11 cellular contexts compared by ENCODE assay signal in genomic region chr2:41966920-41967319, GRCh38.
DNase-seq lines count a peak whose midpoint lies in the region; TF ChIP-seq lines count a peak whose summit lies in the region.
"Had no signal": no experiment of that assay in that cellular context is flagged by ENCODE, and none has a peak within 500 bp of the region (broad histone marks: within the 10 kb centered on the region; RNA-seq: fewer than 3 reads in every experiment).

No MANE protein-coding gene starts in this region.

- H3K4me2 ChIP-seq in hepatocyte, result no peak overlapping the region

- no peaks in the 10 kb centered on the region for H4K20me1 ChIP-seq in hepatocyte (ENCODE audit: insufficient read depth, poor library complexity, severe bottlenecking)

- peak overlapping the region; percentile 31 to 92 (median 75) for H3K27ac Mint-ChIP-seq in CD14-positive monocyte
- H3K27ac Mint-ChIP-seq: activated CD8-positive, alpha-beta T cell treated with anti-CD3 and anti-CD28 coated beads for 36 hours; CD4-positive, CD25-positive, alpha-beta regulatory T cell had no signal

- H3K4me1 ChIP-seq in hepatocyte (ENCODE audit: insufficient read depth), result peaks cover 43% of the 10 kb centered on the region
- peaks cover 34% of the 10 kb centered on the region for H3K4me1 ChIP-seq in rectal smooth muscle tissue (ENCODE audit: control insufficient read depth, insufficient read depth, low read length)

- H3K27me3 ChIP-seq in hepatocyte (no peaks in the 10 kb centered on the region), rectal smooth muscle tissue (ENCODE audit: control insufficient read depth, insufficient read depth, low read length) (no peaks in the 10 kb centered on the region)
- H3K27me3 ChIP-seq: cardiac muscle cell had no signal

- in situ Hi-C loops in GM13976 (cut with MboI; ENCODE audit: low sequenced_read_pairs, unreplicated experiment), result no loop called here
- in situ Hi-C loops in KBM-7 (cut with MboI; ENCODE audit: low pct_unique_long_range_greater_than_20kb, low sequenced_read_pairs), result no loop called here

- H3K36me3 Mint-ChIP-seq in CD14-positive monocyte, result no peaks in the 10 kb centered on the region
- H3K36me3 Mint-ChIP-seq: CD4-positive, CD25-positive, alpha-beta regulatory T cell had no signal

- no peak overlapping the region for H3K9ac ChIP-seq in rectal smooth muscle tissue (ENCODE audit: low read length)

- no peaks in the 10 kb centered on the region for H3K9me2 ChIP-seq in hepatocyte (replicated peaks; ENCODE audit: insufficient read depth)

- intact Hi-C loops in CD14-positive monocyte (cut with micrococcal nuclease), result no loop called here

- H3K27ac ChIP-seq in hepatocyte (peak overlapping the region; percentile 6), rectal smooth muscle tissue (ENCODE audit: low read depth, low read length) (peak overlapping the region; percentile 22)
- H3K27ac ChIP-seq: cardiac muscle cell had no signal

- peaks cover 7% of the 10 kb centered on the region for H3K4me1 Mint-ChIP-seq in CD14-positive monocyte
- H3K4me1 Mint-ChIP-seq: CD4-positive, CD25-positive, alpha-beta regulatory T cell had no signal

- H3K9me3 Mint-ChIP-seq in CD14-positive monocyte, result peaks cover 0 to 2% (median 0%) of the 10 kb centered on the region in 7 donors
- H3K9me3 Mint-ChIP-seq: activated CD8-positive, alpha-beta T cell treated with anti-CD3 and anti-CD28 coated beads for 36 hours had no signal

- H3K4me3 ChIP-seq in hepatocyte (no peak overlapping the region), rectal smooth muscle tissue (ENCODE audit: low read length) (no peak overlapping the region)
- H3K4me3 ChIP-seq: cardiac muscle cell had no signal

- no peak overlapping the region for H2AFZ ChIP-seq in hepatocyte

- H3K4me3 Mint-ChIP-seq in CD14-positive monocyte, result peak overlapping the region in 1 of 2 donors; percentile 26
- H3K4me3 Mint-ChIP-seq: activated CD8-positive, alpha-beta T cell treated with anti-CD3 and anti-CD28 coated beads for 36 hours; CD4-positive, CD25-positive, alpha-beta regulatory T cell had no signal

- no peaks in the 10 kb centered on the region for H3K79me2 ChIP-seq in hepatocyte

- H3K9me3 ChIP-seq in hepatocyte (ENCODE audit: low read depth), result no peaks in the 10 kb centered on the region

- 93% methylated on average over 8 of the region's 8 CpGs for WGBS in hepatocyte (ENCODE audit: low lambda C conversion rate, missing lambda C conversion rate)

- peaks cover 0 to 9% (median 4%) of the 10 kb centered on the region in 3 donors for H3K27me3 Mint-ChIP-seq in CD14-positive monocyte (ENCODE audit: low read depth in 3 of 3)

- no peaks in the 10 kb centered on the region for H3K36me3 ChIP-seq in hepatocyte (replicated peaks; ENCODE audit: insufficient read depth, low read depth)
- no peaks in the 10 kb centered on the region for H3K36me3 ChIP-seq in rectal smooth muscle tissue (ENCODE audit: control insufficient read depth, insufficient read depth, low read length)
- H3K36me3 ChIP-seq: cardiac muscle cell had no signal

- DNase-seq in CD14-positive monocyte (ENCODE audit: low spot score) (no peak), SKM-1 treated with dmso at 0.1 percent for 144 hours (lab: John Stamatoyannopoulos, UW; ENCODE audit: unreplicated experiment) (peak; percentile 87), hepatocyte (ENCODE audit: low spot score) (no peak), GM13976 (ENCODE audit: low spot score) (no peak), KBM-7 (no peak), SHP77 treated with DMSO at 0.1 percent for 48 hours (lab: John Stamatoyannopoulos, UW) (no peak)
- DNase-seq in stimulated activated CD4-positive, alpha-beta T cell treated with anti-CD3 and anti-CD28 coated beads, Interleukin-4, amount 100 ng/mL, for 24 hours, result no peak
- DNase-seq: activated CD8-positive, alpha-beta T cell treated with anti-CD3 and anti-CD28 coated beads for 36 hours; CD4-positive, CD25-positive, alpha-beta regulatory T cell had no signal

- TF ChIP-seq CTCF in CD14-positive monocyte (IDR thresholded peaks at IDR 0.05) (no peak), hepatocyte (IDR thresholded peaks at IDR 0.05; ENCODE audit: poor library complexity) (no peak), GM13976 (IDR thresholded peaks at IDR 0.05; ENCODE audit: borderline replicate concordance, control extremely low read depth, extremely low read depth, insufficient read depth, missing control alignments) (no peak)
